ENCODE assay signal across 8 cellular contexts in genomic region chr3:73502609-73503560, GRCh38.
A peak's percentile ranks its signal among the peaks of the same experiment; 100 is the strongest.
DNase-seq lines count a peak whose midpoint lies in the region; ATAC-seq and TF ChIP-seq lines count a peak whose summit lies in the region.

No MANE protein-coding gene starts in this region.

- H3K4ac ChIP-seq in mesenchymal stem cell (ENCODE audit: low read depth in 1 of 2, low read length in 2 of 2), result no peak overlapping the region

- ATAC-seq in GM18868 (IDR thresholded peaks at IDR 0.05; ENCODE audit: unreplicated experiment) (peak; percentile 65), HG03095 (IDR thresholded peaks at IDR 0.05; ENCODE audit: unreplicated experiment) (peak; percentile 64)

- no peak overlapping the region for H2BK5ac ChIP-seq in mesenchymal stem cell (ENCODE audit: low read depth, low read length, poor library complexity, severe bottlenecking)

- WGBS in mesenchymal stem cell, result 0% methylated on average over 3 of the region's 6 CpGs

- H3K14ac ChIP-seq in mesenchymal stem cell (ENCODE audit: low read length in 2 of 2), result no peak overlapping the region

- no peak overlapping the region for H2BK15ac ChIP-seq in mesenchymal stem cell (ENCODE audit: low read depth, poor library complexity, severe bottlenecking)

- H3K9ac ChIP-seq in endocrine pancreas (ENCODE audit: control insufficient read depth, insufficient read depth, low read length) (no peak overlapping the region), mesenchymal stem cell (ENCODE audit: low read length) (peak overlapping the region; percentile 76)

- DNase-seq in BJ (ENCODE audit: low read depth) (peak; percentile 83), NCI-H226 (peak; percentile 5), mesenchymal stem cell (peak; percentile 73)
- peak; percentile 62 for DNase-seq in activated CD4-positive, alpha-beta T cell treated with anti-CD3 and anti-CD28 coated beads for 48 hours
- peak; percentile 18 for DNase-seq in stimulated activated CD8-positive, alpha-beta memory T cell treated with anti-CD3 and anti-CD28 coated beads, Interleukin-7, amount 100 ng/mL, for 24 hours (ENCODE audit: low read depth)

- H3K18ac ChIP-seq in mesenchymal stem cell (ENCODE audit: low read depth in 1 of 2, low read length in 2 of 2), result no peak overlapping the region

- H3K9me3 ChIP-seq in endocrine pancreas (ENCODE audit: control insufficient read depth, low read length) (no peaks in the 10 kb centered on the region), mesenchymal stem cell (ENCODE audit: control insufficient read depth, low read length) (no peaks in the 10 kb centered on the region)

- CTCF ChIA-PET in BJ (lab: Yijun Ruan, JAX), result interaction anchor here (0.6 to 4.8 kb wide), 38 partner anchors 9 to 1122 kb away, joined by 3 to 57 read pairs (median 4); partner anchors contain the start of gene PDZRN3

- POLR2A ChIA-PET in BJ (lab: Charles Lee), result interaction anchor here (0.6 kb wide), 1 partner anchor 135 kb away, joined by 4 read pairs; no protein-coding TSS in a partner anchor

- H3K23ac ChIP-seq in mesenchymal stem cell (ENCODE audit: low read length in 2 of 2), result no peak overlapping the region

- no peak overlapping the region for H3K27ac ChIP-seq in mesenchymal stem cell (ENCODE audit: low read length, poor library complexity, severe bottlenecking)

- TF ChIP-seq CTCF in BJ (IDR thresholded peaks at IDR 0.05; ENCODE audit: insufficient read depth, low read depth, low read length), result peak; percentile 82

- no peak overlapping the region for H3K4me3 ChIP-seq in BJ (ENCODE audit: low read depth, low read length)
- peak overlapping the region; percentile 79 for H3K4me3 ChIP-seq in endocrine pancreas (ENCODE audit: control insufficient read depth, insufficient read depth, low read length)
- no peak overlapping the region for H3K4me3 ChIP-seq in mesenchymal stem cell (ENCODE audit: insufficient read depth in 1 of 2, low read depth in 1 of 2, low read length in 2 of 2)

- no peak overlapping the region for H2BK12ac ChIP-seq in mesenchymal stem cell (ENCODE audit: low read length in 2 of 2)

- no peak overlapping the region for H3K4me2 ChIP-seq in mesenchymal stem cell (ENCODE audit: low read length, poor library complexity, severe bottlenecking)

- no peak overlapping the region for H4K8ac ChIP-seq in mesenchymal stem cell (ENCODE audit: low read length)

- no peak overlapping the region for H2AFZ ChIP-seq in mesenchymal stem cell (ENCODE audit: low read depth, low read length)

- H4K91ac ChIP-seq in mesenchymal stem cell (ENCODE audit: low read length), result no peak overlapping the region

- H3K4me1 ChIP-seq in endocrine pancreas (ENCODE audit: control insufficient read depth, insufficient read depth, low read length) (peaks cover 20% of the 10 kb centered on the region), mesenchymal stem cell (ENCODE audit: control insufficient read depth, insufficient read depth, low read depth, low read length) (peaks cover 2% of the 10 kb centered on the region)

- peaks cover 2% of the 10 kb centered on the region; the same call in 1 of the 2 replicates for H3K36me3 ChIP-seq in BJ (ENCODE audit: control insufficient read depth, insufficient read depth, low read length)
- no peaks in the 10 kb centered on the region for H3K36me3 ChIP-seq in endocrine pancreas (ENCODE audit: control insufficient read depth, insufficient read depth, low read length)
- peaks cover 0 to 11% of the 10 kb centered on the region in 2 experiments for H3K36me3 ChIP-seq in mesenchymal stem cell (ENCODE audit: control insufficient read depth in 1 of 2, insufficient read depth in 2 of 2, low read depth in 1 of 2, low read length in 2 of 2)

- H2BK120ac ChIP-seq in mesenchymal stem cell (ENCODE audit: low read depth, low read length), result no peak overlapping the region

- H3K79me1 ChIP-seq in mesenchymal stem cell (replicated peaks; ENCODE audit: low read length, poor library complexity, severe bottlenecking), result no peaks in the 10 kb centered on the region

- no peak overlapping the region for H2AK5ac ChIP-seq in mesenchymal stem cell (ENCODE audit: low read length, severe bottlenecking)

- no peaks in the 10 kb centered on the region for H3K27me3 ChIP-seq in BJ (ENCODE audit: control insufficient read depth, insufficient read depth, low read length)
- no peaks in the 10 kb centered on the region for H3K27me3 ChIP-seq in endocrine pancreas (ENCODE audit: control insufficient read depth, insufficient read depth, low read length)
- H3K27me3 ChIP-seq in mesenchymal stem cell (ENCODE audit: control insufficient read depth in 1 of 2, insufficient read depth in 1 of 2, low read length in 2 of 2), result no peaks in the 10 kb centered on the region

Comparison
In these comparisons a context has a peak if more than half of its experiments do, and no peak if none do; other contexts are left out.
1. DNase-seq: peak in every context shown above with its lines; median percentile 83 in BJ; 73 in mesenchymal stem cell; 62 in activated CD4-positive, alpha-beta T cell treated with anti-CD3 and anti-CD28 coated beads for 48 hours; 18 in stimulated activated CD8-positive, alpha-beta memory T cell treated with anti-CD3 and anti-CD28 coated beads, Interleukin-7, amount 100 ng/mL, for 24 hours; 5 in NCI-H226.